9 cellular contexts compared by ENCODE assay signal in the genomic region with DNA sequence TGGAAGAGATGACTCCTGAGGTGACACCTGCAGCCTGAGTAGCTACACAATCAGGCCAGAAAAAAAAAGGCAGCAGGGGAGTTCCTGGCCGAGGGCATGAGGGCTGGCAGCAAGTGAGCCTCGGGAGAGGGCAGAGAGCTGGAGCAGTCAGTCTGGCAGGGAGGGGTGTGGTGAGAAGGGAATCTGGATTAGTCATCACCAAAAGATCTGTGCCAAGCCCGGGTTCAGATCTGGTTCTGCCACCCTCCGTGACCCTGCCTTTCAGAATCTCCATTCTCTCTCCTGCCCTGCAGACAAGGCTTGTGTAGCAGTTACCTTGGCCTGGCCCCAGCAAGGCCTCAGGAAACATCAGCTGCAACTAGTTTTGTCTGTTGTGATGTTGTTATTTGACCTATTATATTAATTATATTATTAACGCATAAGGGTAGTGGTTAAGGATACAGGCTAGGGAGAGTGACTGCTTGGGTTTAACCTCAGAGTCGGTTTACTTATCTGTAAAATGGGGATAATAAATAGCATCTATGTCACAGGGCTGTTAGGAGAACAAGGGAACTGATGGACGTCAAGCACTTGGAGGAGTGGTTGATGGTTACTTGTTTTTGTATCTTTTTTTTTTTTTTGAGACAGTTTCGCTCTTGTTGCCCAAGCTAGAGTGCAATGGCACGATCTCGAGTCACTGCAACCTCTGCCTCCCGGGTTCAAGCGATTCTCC. TPM values are rescaled to one million over a fixed set of nuclear protein-coding genes. Genes with fewer than 3 reads are reported as not detected.
A peak's percentile ranks its signal among the peaks of the same experiment; 100 is the strongest.
DNase-seq lines count a peak whose midpoint lies in the region; ATAC-seq and TF ChIP-seq lines count a peak whose summit lies in the region.
"Had no signal": no experiment of that assay in that cellular context is flagged by ENCODE, and none has a peak within 500 bp of the region (broad histone marks: within the 10 kb centered on the region; RNA-seq: fewer than 3 reads in every experiment).

No MANE protein-coding gene starts in this region.

- intact Hi-C loops in spleen (cut with DNase I; ENCODE audit: low total_unique reads), result no loop called here

- peak overlapping the region; percentile 60 for H3K27ac Mint-ChIP-seq in activated naive CD4-positive, alpha-beta T cell treated with anti-CD3 and anti-CD28 coated beads, Interleukin-2, amount 10 ng/mL, durations not matched to agents 7 days and 5 days
- peak overlapping the region; percentile 71 to 79 for H3K27ac Mint-ChIP-seq in T-cell

- H3K4me3 Mint-ChIP-seq in activated naive CD4-positive, alpha-beta T cell treated with anti-CD3 and anti-CD28 coated beads, Interleukin-2, amount 10 ng/mL, durations not matched to agents 7 days and 5 days, result no peak overlapping the region
- peak overlapping the region in 2 of 3 donors; percentile 6 to 21 for H3K4me3 Mint-ChIP-seq in T-cell

- peaks cover 13% of the 10 kb centered on the region for H3K36me3 Mint-ChIP-seq in activated naive CD4-positive, alpha-beta T cell treated with anti-CD3 and anti-CD28 coated beads, Interleukin-2, amount 10 ng/mL, durations not matched to agents 7 days and 5 days
- peaks cover 6% of the 10 kb centered on the region for H3K36me3 Mint-ChIP-seq in T-cell

- WGBS in spleen, 5 donors, result 65 to 78% (median 69%) methylated on average over 12 of the region's 12 CpGs

- H3K27me3 ChIP-seq in spleen (replicated peaks in 1 of 7), result no peaks in the 10 kb centered on the region

- H3K4me3 ChIP-seq in spleen, result peak overlapping the region in 1 of 8 donors; percentile 5
- H3K4me3 ChIP-seq: SK-N-MC had no signal

- TF ChIP-seq POLR2A in spleen (IDR thresholded peaks at IDR 0.05), result no peak

- peaks cover 0 to 6% (median 3%) of the 10 kb centered on the region in 6 donors for H3K36me3 ChIP-seq in spleen

- H3K27me3 Mint-ChIP-seq in activated naive CD4-positive, alpha-beta T cell treated with anti-CD3 and anti-CD28 coated beads, Interleukin-2, amount 10 ng/mL, durations not matched to agents 7 days and 5 days, result peaks cover 10% of the 10 kb centered on the region
- no peaks in the 10 kb centered on the region for H3K27me3 Mint-ChIP-seq in T-cell

- POLR2A ChIA-PET in T-cell (lab: Charles Lee), result no interaction called here

- H3K9me3 ChIP-seq in spleen, result no peaks in the 10 kb centered on the region

- peaks cover 50% of the 10 kb centered on the region for H3K4me1 Mint-ChIP-seq in activated naive CD4-positive, alpha-beta T cell treated with anti-CD3 and anti-CD28 coated beads, Interleukin-2, amount 10 ng/mL, durations not matched to agents 7 days and 5 days
- peaks cover 13 to 31% (median 27%) of the 10 kb centered on the region in 3 donors for H3K4me1 Mint-ChIP-seq in T-cell

- CTCF ChIA-PET in activated naive CD4-positive, alpha-beta T cell treated with anti-CD3 and anti-CD28 coated beads, Interleukin-2, amount 10 ng/mL, durations not matched to agents 7 days and 5 days (lab: Charles Lee), result interaction anchor here (0.6 to 5.5 kb wide), 2 partner anchors 8 to 341 kb away, joined by 3 to 28 read pairs; no protein-coding TSS in a partner anchor
- CTCF ChIA-PET in T-cell (lab: Charles Lee), result interaction anchor here in 1 of 2 donors (0.6 kb wide), 1 partner anchor 46 kb away, joined by 3 read pairs; no protein-coding TSS in a partner anchor

- TF ChIP-seq CTCF in spleen (IDR thresholded peaks at IDR 0.05 in 8 of 11, conservative IDR thresholded peaks at IDR 0.05 in 3 of 11), result no peak

- H3K4me1 ChIP-seq in spleen, result peaks cover 10 to 59% (median 33%) of the 10 kb centered on the region in 6 donors

- no peak for DNase-seq in activated naive CD4-positive, alpha-beta T cell treated with anti-CD3 and anti-CD28 coated beads, Interleukin-2, amount 10 ng/mL, durations not matched to agents 7 days and 5 days
- no peak for DNase-seq in activated naive CD4-positive, alpha-beta T cell treated with anti-CD3 and anti-CD28 coated beads, Interleukin-2, amount 50 U/mL, for 16 hours
- DNase-seq in T-cell, result no peak
- peak; percentile 79 for DNase-seq in glomerular visceral epithelial cell (ENCODE audit: extremely low spot score)
- no peak for DNase-seq in spleen

- no peak for ATAC-seq in T-cell (replicated peaks in 1 of 4)
- ATAC-seq in GM19395 (IDR thresholded peaks at IDR 0.05; ENCODE audit: unreplicated experiment), result no peak
- no peak for ATAC-seq in GM21367 (IDR thresholded peaks at IDR 0.05; ENCODE audit: unreplicated experiment)
- no peak for ATAC-seq in HG03565 (IDR thresholded peaks at IDR 0.05; ENCODE audit: unreplicated experiment)

- peaks cover 3% of the 10 kb centered on the region for H3K9me3 Mint-ChIP-seq in activated naive CD4-positive, alpha-beta T cell treated with anti-CD3 and anti-CD28 coated beads, Interleukin-2, amount 10 ng/mL, durations not matched to agents 7 days and 5 days
- H3K9me3 Mint-ChIP-seq in T-cell, result no peaks in the 10 kb centered on the region

- peak overlapping the region in 7 of 8 donors; percentile 29 to 78 (median 64) for H3K27ac ChIP-seq in spleen
- H3K27ac ChIP-seq: SK-N-MC had no signal

RNA-seq across cellular contexts. Expression of gene CAPNS1, which starts 2.7 kb away (rescaled TPM):
- total RNA-seq in T-cell (100 to 1,000 TPM; 214 to 339 (median 308) TPM), spleen (100 to 1,000 TPM; 130 to 602 (median 373) TPM)
- polyA plus RNA-seq in spleen, result 100 to 1,000 TPM; 247 to 431 (median 321) TPM

RNA-seq across cellular contexts. Expression of gene COX7A1, which starts 15.1 kb away (rescaled TPM):
- total RNA-seq in T-cell (not detected), spleen (10 to 100 TPM in 5 of 7 donors, 1 to 10 TPM in 2; 6.3 to 40.9 (median 20.4) TPM)
- 10 to 100 TPM; 20.0 to 37.6 (median 26.3) TPM for polyA plus RNA-seq in spleen

RNA-seq across cellular contexts. Expression of gene TBCB, which starts 21.9 kb away (rescaled TPM):
- total RNA-seq in T-cell, result 100 to 1,000 TPM; 111 to 179 (median 150) TPM
- total RNA-seq in spleen, result 100 to 1,000 TPM in 3 of 7 donors, 10 to 100 TPM in 4; 87.8 to 120 (median 95.5) TPM
- polyA plus RNA-seq in spleen, result 100 to 1,000 TPM; 152 to 170 (median 155) TPM

RNA-seq across cellular contexts. Expression of gene POLR2I, which starts 22.5 kb away (rescaled TPM):
- total RNA-seq in T-cell (10 to 100 TPM; 27.4 to 54.8 (median 50.7) TPM), spleen (10 to 100 TPM; 23.1 to 42.3 (median 36.6) TPM)
- 10 to 100 TPM; 46.2 to 60.3 (median 52.4) TPM for polyA plus RNA-seq in spleen

RNA-seq across cellular contexts. Expression of gene OVOL3, which starts 26.2 kb away (rescaled TPM):
- total RNA-seq in T-cell, result not detected
- not detected for total RNA-seq in spleen
- under 1 TPM; 0.11 to 0.22 (median 0.19) TPM for polyA plus RNA-seq in spleen

Comparison
In these comparisons a context has a peak if more than half of its experiments do, and no peak if none do; other contexts are left out.
1. RNA of gene COX7A1, which starts 15.1 kb away (total RNA-seq): 6.3 to 40.9 TPM in spleen; not detected in T-cell; every median in the first group is over 4 times any median in the second.